ENCODE assay signal across 8 cellular contexts in the genomic region with DNA sequence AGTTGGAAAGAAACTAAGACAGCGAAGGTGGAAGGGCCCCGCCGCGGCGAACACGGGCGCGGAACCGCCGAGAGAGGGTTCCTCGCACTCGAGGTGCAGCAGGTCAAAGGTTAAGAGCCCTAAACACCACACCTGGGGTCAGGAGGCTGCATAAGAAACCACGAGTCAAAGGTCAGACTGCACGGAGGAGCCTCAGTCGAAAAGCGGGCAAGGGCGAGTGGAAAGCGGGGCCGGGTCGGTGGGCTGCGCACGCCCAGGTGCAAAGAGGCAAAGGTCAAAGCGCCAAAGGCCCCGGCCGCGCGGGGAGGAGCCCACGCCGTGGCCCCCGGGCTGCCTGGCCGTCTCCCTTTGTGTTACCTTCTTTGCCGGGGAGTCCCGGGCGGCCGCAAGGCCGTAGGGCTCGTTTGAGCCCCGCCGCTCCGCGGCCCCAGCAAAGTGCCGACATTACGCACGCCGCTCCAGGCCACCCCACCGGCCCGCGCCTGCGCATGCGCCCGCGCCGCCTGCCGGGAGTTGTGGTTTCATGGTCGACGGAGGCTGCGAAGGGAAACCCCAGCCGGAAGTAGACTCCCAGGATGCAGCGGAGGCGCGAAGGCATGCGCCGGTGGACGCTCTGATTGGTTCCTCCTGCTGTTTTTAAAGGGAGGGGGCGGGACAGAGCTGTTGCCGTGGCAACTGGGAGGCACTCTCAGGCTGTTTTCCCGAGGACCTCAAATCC. TPM values are rescaled to one million over a fixed set of nuclear protein-coding genes. Genes with fewer than 3 reads are reported as not detected.
DNase-seq lines count a peak whose midpoint lies in the region; ATAC-seq and TF ChIP-seq lines count a peak whose summit lies in the region.

A gene (minus strand): TSS at position 470 of the 718 bp plus-strand sequence. CDS start 25 bp downstream, at position 445.

- WGBS in testis, 2 donors = 0 to 1% methylated on average over 36 to 65 of the region's 67 CpGs

- peak within 1 kb of the TSS; percentile 67 for H3K4me3 ChIP-seq in GM12864 (ENCODE audit: low read depth, low read length)
- H3K4me3 ChIP-seq in osteoblast (ENCODE audit: insufficient read depth, low read length) = peak within 1 kb of the TSS; percentile 79
- H3K4me3 ChIP-seq in testis = peak within 1 kb of the TSS; percentile 77 to 88

- peak within 1 kb of the TSS; percentile 99 for H3K4me2 ChIP-seq in osteoblast (ENCODE audit: insufficient read depth, low read length)

- no peak for TF ChIP-seq CTCF in GM12864 (IDR thresholded peaks at IDR 0.05; ENCODE audit: low read depth, low read length, missing control alignments)
- no peak for TF ChIP-seq CTCF in osteoblast (IDR thresholded peaks at IDR 0.05; ENCODE audit: extremely low read depth, low read depth, low read length)
- peak in 1 of 3 experiments; percentile 24 for TF ChIP-seq CTCF in testis (IDR thresholded peaks at IDR 0.05)

- ATAC-seq in HG02763 (IDR thresholded peaks at IDR 0.05; ENCODE audit: unreplicated experiment) = peak; percentile 85

- peaks cover 22% of the 10 kb centered on the region for H3K79me2 ChIP-seq in osteoblast (ENCODE audit: insufficient read depth, low read length)

- DNase-seq in GM12864 (ENCODE audit: low read depth) (peak; percentile 97), NCI-H1417 treated with DMSO at 0.1 percent for 48 hours (lab: John Stamatoyannopoulos, UW) (peak; percentile 99), SW 1271 (lab: John Stamatoyannopoulos, UW) (peak; percentile 92 to 94), head of caudate nucleus (peak; percentile 94 to 99 (median 97)), osteoblast (ENCODE audit: insufficient read length, low spot score, missing footprints) (peak; percentile 100), testis (peak; percentile 99)
- DNase-seq in activated naive CD8-positive, alpha-beta T cell treated with anti-CD3 and anti-CD28 coated beads, Interleukin-2, amount 50 U/mL, for 16 hours (ENCODE audit: low read depth, low spot score) = peak; percentile 93

- H3K27ac ChIP-seq in osteoblast (ENCODE audit: low read depth, low read length) (peak within 1 kb of the TSS; percentile 89), testis (peak within 1 kb of the TSS; percentile 70 to 74)

- H3K27me3 ChIP-seq in osteoblast (ENCODE audit: insufficient read depth, low read length) = no peaks in the 10 kb centered on the region
- no peaks in the 10 kb centered on the region for H3K27me3 ChIP-seq in testis

- H3K36me3 ChIP-seq in osteoblast (ENCODE audit: insufficient read depth, low read length) (peaks cover 3% of the 10 kb centered on the region), testis (ENCODE audit: low read depth, missing control alignments) (no peaks in the 10 kb centered on the region)

- H3K4me1 ChIP-seq in osteoblast (ENCODE audit: insufficient read depth, low read length) = peaks cover 16% of the 10 kb centered on the region
- peaks cover 16% of the 10 kb centered on the region for H3K4me1 ChIP-seq in testis

- peaks cover 6% of the 10 kb centered on the region for H4K20me1 ChIP-seq in osteoblast (ENCODE audit: insufficient read depth, low read length)

- intact Hi-C loops in head of caudate nucleus (cut with DNase I) (no loop called here), testis (cut with DNase I; ENCODE audit: low total_unique reads) (no loop called here)

- no peaks in the 10 kb centered on the region for H3K9me3 ChIP-seq in osteoblast (ENCODE audit: low read depth, low read length)
- no peaks in the 10 kb centered on the region for H3K9me3 ChIP-seq in testis

- peak within 1 kb of the TSS; percentile 96 for H2AFZ ChIP-seq in osteoblast (ENCODE audit: low read length)

- no peak for TF ChIP-seq POLR2A in testis (IDR thresholded peaks at IDR 0.05)

RNA-seq across cellular contexts. Expression of the gene that starts here (rescaled TPM):
- 16.6 and 18.6 TPM in 2 replicates for total RNA-seq in osteoblast
- total RNA-seq in testis = 100 to 1,000 TPM; 116 to 137 TPM
- 178 TPM for polyA plus RNA-seq in testis (ENCODE audit: insufficient read depth, low read depth, low replicate concordance)

Comparison
In these comparisons a context has a peak if more than half of its experiments do, and no peak if none do; other contexts are left out.
1. Peak in every context shown above with its lines: DNase-seq, ATAC-seq, H3K4me3 ChIP-seq and H3K27ac ChIP-seq.